In the genomic region with DNA sequence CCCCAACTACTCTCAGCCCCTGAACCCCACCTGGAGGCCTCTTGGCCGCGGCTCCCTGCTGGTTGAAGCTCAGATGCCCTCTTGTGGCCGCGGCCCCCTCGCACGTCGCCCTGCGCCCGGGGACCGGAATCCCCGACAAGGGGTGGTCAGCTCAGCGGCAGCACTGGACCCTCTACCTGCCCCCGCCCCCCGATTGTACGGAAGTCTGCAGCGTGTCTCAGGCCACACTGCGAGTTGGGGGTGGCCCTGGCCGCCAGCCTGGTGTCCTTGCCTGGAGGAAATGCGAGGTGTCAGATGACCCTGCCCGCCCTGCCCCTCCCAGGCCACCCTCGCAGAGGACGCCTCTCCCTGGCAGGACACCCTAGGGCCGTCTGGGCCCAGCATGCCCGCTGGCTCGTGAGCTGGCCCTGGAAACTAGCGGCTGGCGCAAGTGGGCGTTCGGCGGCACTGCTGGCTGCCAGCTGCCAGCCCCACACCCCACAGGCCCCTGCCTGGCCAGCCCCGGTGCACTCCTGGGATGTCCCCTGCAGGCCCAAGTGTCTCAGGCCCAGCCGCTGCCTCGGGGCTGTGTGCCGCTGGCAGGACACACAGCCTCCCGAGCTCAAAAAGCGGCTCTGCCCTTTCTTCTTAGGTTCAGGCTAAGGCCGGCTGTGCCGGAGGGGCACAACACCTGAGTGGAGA, we compare ENCODE assay signal across 12 cellular contexts.
DNase-seq lines count a peak whose midpoint lies in the region; ATAC-seq and TF ChIP-seq lines count a peak whose summit lies in the region.
"Had no signal": no experiment of that assay in that cellular context is flagged by ENCODE, and none has a peak within 500 bp of the region (broad histone marks: within the 10 kb centered on the region; RNA-seq: fewer than 3 reads in every experiment).

No MANE protein-coding gene starts in this region.

- no peaks in the 10 kb centered on the region for H3K9me3 Mint-ChIP-seq in activated CD8-positive, alpha-beta T cell treated with anti-CD3 and anti-CD28 coated beads for 36 hours
- H3K9me3 Mint-ChIP-seq in activated CD8-positive, alpha-beta T cell treated with anti-CD3 and anti-CD28 coated beads, Interleukin-2, amount 10 ng/mL, durations not matched to agents 7 days and 5 days (ENCODE audit: insufficient read depth): no peaks in the 10 kb centered on the region
- no peaks in the 10 kb centered on the region for H3K9me3 Mint-ChIP-seq in type B pancreatic cell
- H3K9me3 Mint-ChIP-seq in activated naive CD4-positive, alpha-beta T cell treated with anti-CD3 and anti-CD28 coated beads for 36 hours: no peaks in the 10 kb centered on the region
- H3K9me3 Mint-ChIP-seq: activated naive CD8-positive, alpha-beta T cell treated with anti-CD3 and anti-CD28 coated beads, Interleukin-2, amount 10 ng/mL, durations not matched to agents 7 days and 5 days; stimulated activated effector memory CD8-positive, alpha-beta T cell treated with anti-CD3 and anti-CD28 coated beads, Interleukin-12 subunit alpha, Interleukin-12 subunit beta, amount 100 ng/mL, for 72 hours had no signal

- no peak for TF ChIP-seq POLR2A in body of pancreas (IDR thresholded peaks at IDR 0.05)

- no peaks in the 10 kb centered on the region for H3K27me3 ChIP-seq in body of pancreas

- no peaks in the 10 kb centered on the region for H3K4me1 Mint-ChIP-seq in activated CD8-positive, alpha-beta T cell treated with anti-CD3 and anti-CD28 coated beads for 36 hours (ENCODE audit: low read depth)
- no peaks in the 10 kb centered on the region for H3K4me1 Mint-ChIP-seq in activated CD8-positive, alpha-beta T cell treated with anti-CD3 and anti-CD28 coated beads, Interleukin-2, amount 10 ng/mL, durations not matched to agents 7 days and 5 days (ENCODE audit: low read depth)
- peaks cover 24% of the 10 kb centered on the region for H3K4me1 Mint-ChIP-seq in type B pancreatic cell (ENCODE audit: unreplicated experiment)
- H3K4me1 Mint-ChIP-seq in activated naive CD4-positive, alpha-beta T cell treated with anti-CD3 and anti-CD28 coated beads for 36 hours (ENCODE audit: low read depth): no peaks in the 10 kb centered on the region
- H3K4me1 Mint-ChIP-seq: stimulated activated effector memory CD8-positive, alpha-beta T cell treated with anti-CD3 and anti-CD28 coated beads, Interleukin-12 subunit alpha, Interleukin-12 subunit beta, amount 100 ng/mL, for 72 hours had no signal

- no peak overlapping the region for H3K4me3 Mint-ChIP-seq in activated CD8-positive, alpha-beta T cell treated with anti-CD3 and anti-CD28 coated beads for 36 hours
- H3K4me3 Mint-ChIP-seq in activated CD8-positive, alpha-beta T cell treated with anti-CD3 and anti-CD28 coated beads, Interleukin-2, amount 10 ng/mL, durations not matched to agents 7 days and 5 days: no peak overlapping the region
- no peak overlapping the region for H3K4me3 Mint-ChIP-seq in type B pancreatic cell
- no peak overlapping the region for H3K4me3 Mint-ChIP-seq in activated naive CD4-positive, alpha-beta T cell treated with anti-CD3 and anti-CD28 coated beads for 36 hours
- H3K4me3 Mint-ChIP-seq: activated naive CD8-positive, alpha-beta T cell treated with anti-CD3 and anti-CD28 coated beads, Interleukin-2, amount 10 ng/mL, durations not matched to agents 7 days and 5 days; stimulated activated effector memory CD8-positive, alpha-beta T cell treated with anti-CD3 and anti-CD28 coated beads, Interleukin-12 subunit alpha, Interleukin-12 subunit beta, amount 100 ng/mL, for 72 hours had no signal

- H3K4me1 ChIP-seq in body of pancreas: peaks cover 16% of the 10 kb centered on the region

- POLR2A ChIA-PET in activated CD8-positive, alpha-beta T cell treated with anti-CD3 and anti-CD28 coated beads for 36 hours (lab: Charles Lee): no interaction called here
- POLR2A ChIA-PET in activated CD8-positive, alpha-beta T cell treated with anti-CD3 and anti-CD28 coated beads, Interleukin-2, amount 10 ng/mL, durations not matched to agents 7 days and 5 days (lab: Charles Lee): interaction anchor here (0.5 kb wide), 1 partner anchor 160 kb away, joined by 3 read pairs; no protein-coding TSS in a partner anchor

- 58 to 100% methylated on average over 2 to 35 of the region's 38 CpGs for WGBS in body of pancreas, 2 donors

- H3K9me3 ChIP-seq in body of pancreas: no peaks in the 10 kb centered on the region

- no peak for ATAC-seq in activated CD8-positive, alpha-beta T cell treated with anti-CD3 and anti-CD28 coated beads for 36 hours
- no peak for ATAC-seq in activated CD8-positive, alpha-beta T cell treated with anti-CD3 and anti-CD28 coated beads, Interleukin-2, amount 10 ng/mL, durations not matched to agents 7 days and 5 days
- ATAC-seq in body of pancreas (no peak), left colon (peak; percentile 56), HG03432 (IDR thresholded peaks at IDR 0.05; ENCODE audit: unreplicated experiment) (no peak)
- ATAC-seq: stimulated activated effector memory CD8-positive, alpha-beta T cell treated with anti-CD3 and anti-CD28 coated beads, Interleukin-12 subunit alpha, Interleukin-12 subunit beta, amount 100 ng/mL, for 72 hours had no signal

- no peak overlapping the region for H3K4me3 ChIP-seq in body of pancreas

- H3K27ac Mint-ChIP-seq in activated CD8-positive, alpha-beta T cell treated with anti-CD3 and anti-CD28 coated beads for 36 hours: no peak overlapping the region
- no peak overlapping the region for H3K27ac Mint-ChIP-seq in activated CD8-positive, alpha-beta T cell treated with anti-CD3 and anti-CD28 coated beads, Interleukin-2, amount 10 ng/mL, durations not matched to agents 7 days and 5 days
- H3K27ac Mint-ChIP-seq in type B pancreatic cell: no peak overlapping the region
- no peak overlapping the region for H3K27ac Mint-ChIP-seq in activated naive CD4-positive, alpha-beta T cell treated with anti-CD3 and anti-CD28 coated beads for 36 hours
- H3K27ac Mint-ChIP-seq: activated naive CD8-positive, alpha-beta T cell treated with anti-CD3 and anti-CD28 coated beads, Interleukin-2, amount 10 ng/mL, durations not matched to agents 7 days and 5 days; stimulated activated effector memory CD8-positive, alpha-beta T cell treated with anti-CD3 and anti-CD28 coated beads, Interleukin-12 subunit alpha, Interleukin-12 subunit beta, amount 100 ng/mL, for 72 hours had no signal

- no peak overlapping the region for H3K27ac ChIP-seq in body of pancreas

- no peak for TF ChIP-seq CTCF in activated CD8-positive, alpha-beta T cell treated with anti-CD3 and anti-CD28 coated beads for 36 hours (IDR thresholded peaks at IDR 0.05)
- peak in 4 of 7 experiments; percentile 25 to 48 (median 32) for TF ChIP-seq CTCF in body of pancreas (IDR thresholded peaks at IDR 0.05)
- peak; percentile 50 for TF ChIP-seq CTCF in type B pancreatic cell (conservative IDR thresholded peaks at IDR 0.05)

- H3K27me3 Mint-ChIP-seq in activated CD8-positive, alpha-beta T cell treated with anti-CD3 and anti-CD28 coated beads for 36 hours: peaks cover 1% of the 10 kb centered on the region
- H3K27me3 Mint-ChIP-seq in activated CD8-positive, alpha-beta T cell treated with anti-CD3 and anti-CD28 coated beads, Interleukin-2, amount 10 ng/mL, durations not matched to agents 7 days and 5 days (ENCODE audit: low read depth): no peaks in the 10 kb centered on the region
- H3K27me3 Mint-ChIP-seq in type B pancreatic cell: peaks cover 3% of the 10 kb centered on the region
- no peaks in the 10 kb centered on the region for H3K27me3 Mint-ChIP-seq in activated naive CD4-positive, alpha-beta T cell treated with anti-CD3 and anti-CD28 coated beads for 36 hours (ENCODE audit: low read depth)

- H3K36me3 ChIP-seq in body of pancreas (replicated peaks in 1 of 2; ENCODE audit: insufficient read depth in 1 of 2, low read depth in 2 of 2): no peaks in the 10 kb centered on the region

- CTCF ChIA-PET in activated CD8-positive, alpha-beta T cell treated with anti-CD3 and anti-CD28 coated beads for 36 hours (lab: Charles Lee): interaction anchor here (0.9 to 1.0 kb wide), 2 partner anchors 10 to 140 kb away, joined by 3 to 4 read pairs; no protein-coding TSS in a partner anchor
- CTCF ChIA-PET in activated CD8-positive, alpha-beta T cell treated with anti-CD3 and anti-CD28 coated beads, Interleukin-2, amount 10 ng/mL, durations not matched to agents 7 days and 5 days (lab: Charles Lee): interaction anchor here (0.9 kb wide), 2 partner anchors 100 to 151 kb away, joined by 3 read pairs; no protein-coding TSS in a partner anchor
- CTCF ChIA-PET in activated naive CD4-positive, alpha-beta T cell treated with anti-CD3 and anti-CD28 coated beads for 36 hours (lab: Charles Lee): interaction anchor here (0.7 to 2.3 kb wide), 5 partner anchors 8 to 160 kb away, joined by 3 to 10 read pairs (median 4); no protein-coding TSS in a partner anchor

- intact Hi-C loops in activated CD8-positive, alpha-beta T cell treated with anti-CD3 and anti-CD28 coated beads for 36 hours (cut with micrococcal nuclease): no loop called here
- intact Hi-C loops in body of pancreas (cut with DNase I): no loop called here
- intact Hi-C loops in left colon (cut with DNase I, micrococcal nuclease): no loop called here
- intact Hi-C loops in activated naive CD4-positive, alpha-beta T cell treated with anti-CD3 and anti-CD28 coated beads for 36 hours (cut with micrococcal nuclease): no loop called here

- DNase-seq in activated CD8-positive, alpha-beta T cell treated with anti-CD3 and anti-CD28 coated beads for 36 hours: peak; percentile 18
- no peak for DNase-seq in activated CD8-positive, alpha-beta T cell treated with anti-CD3 and anti-CD28 coated beads, Interleukin-2, amount 10 ng/mL, durations not matched to agents 7 days and 5 days
- DNase-seq in body of pancreas (peak in 3 of 4 donors; percentile 29 to 51 (median 40)), left colon (peak in 1 of 2 donors; percentile 24), type B pancreatic cell (ENCODE audit: extremely low spot score, unreplicated experiment) (no peak)
- no peak for DNase-seq in activated CD4-positive, alpha-beta T cell treated with anti-CD3 and anti-CD28 coated beads for 4 hours
- no peak for DNase-seq in activated naive CD4-positive, alpha-beta T cell treated with anti-CD3 and anti-CD28 coated beads for 36 hours
- DNase-seq: activated CD4-positive, alpha-beta T cell treated with anti-CD3 and anti-CD28 coated beads for 1 hour; activated naive CD8-positive, alpha-beta T cell treated with anti-CD3 and anti-CD28 coated beads, Interleukin-2, amount 10 ng/mL, durations not matched to agents 7 days and 5 days; NCI-H1105 treated with DMSO at 0.1 percent for 48 hours had no signal

- H3K36me3 Mint-ChIP-seq in activated CD8-positive, alpha-beta T cell treated with anti-CD3 and anti-CD28 coated beads for 36 hours (ENCODE audit: low read depth): no peaks in the 10 kb centered on the region
- no peaks in the 10 kb centered on the region for H3K36me3 Mint-ChIP-seq in activated CD8-positive, alpha-beta T cell treated with anti-CD3 and anti-CD28 coated beads, Interleukin-2, amount 10 ng/mL, durations not matched to agents 7 days and 5 days (ENCODE audit: low read depth)
- no peaks in the 10 kb centered on the region for H3K36me3 Mint-ChIP-seq in type B pancreatic cell
- H3K36me3 Mint-ChIP-seq in activated naive CD4-positive, alpha-beta T cell treated with anti-CD3 and anti-CD28 coated beads for 36 hours (ENCODE audit: low read depth): no peaks in the 10 kb centered on the region
- H3K36me3 Mint-ChIP-seq: activated naive CD8-positive, alpha-beta T cell treated with anti-CD3 and anti-CD28 coated beads, Interleukin-2, amount 10 ng/mL, durations not matched to agents 7 days and 5 days; stimulated activated effector memory CD8-positive, alpha-beta T cell treated with anti-CD3 and anti-CD28 coated beads, Interleukin-12 subunit alpha, Interleukin-12 subunit beta, amount 100 ng/mL, for 72 hours had no signal

Comparison
In these comparisons a context has a peak if more than half of its experiments do, and no peak if none do; other contexts are left out.
1. DNase-seq: peak in activated CD8-positive, alpha-beta T cell treated with anti-CD3 and anti-CD28 coated beads for 36 hours (single experiment) and body of pancreas (3 of 4); none in activated CD8-positive, alpha-beta T cell treated with anti-CD3 and anti-CD28 coated beads, Interleukin-2, amount 10 ng/mL, durations not matched to agents 7 days and 5 days (single experiment), type B pancreatic cell (single experiment), activated CD4-positive, alpha-beta T cell treated with anti-CD3 and anti-CD28 coated beads for 4 hours (0 of 2) and activated naive CD4-positive, alpha-beta T cell treated with anti-CD3 and anti-CD28 coated beads for 36 hours (single experiment).